2 cellular contexts compared by ENCODE assay signal in the genomic region with DNA sequence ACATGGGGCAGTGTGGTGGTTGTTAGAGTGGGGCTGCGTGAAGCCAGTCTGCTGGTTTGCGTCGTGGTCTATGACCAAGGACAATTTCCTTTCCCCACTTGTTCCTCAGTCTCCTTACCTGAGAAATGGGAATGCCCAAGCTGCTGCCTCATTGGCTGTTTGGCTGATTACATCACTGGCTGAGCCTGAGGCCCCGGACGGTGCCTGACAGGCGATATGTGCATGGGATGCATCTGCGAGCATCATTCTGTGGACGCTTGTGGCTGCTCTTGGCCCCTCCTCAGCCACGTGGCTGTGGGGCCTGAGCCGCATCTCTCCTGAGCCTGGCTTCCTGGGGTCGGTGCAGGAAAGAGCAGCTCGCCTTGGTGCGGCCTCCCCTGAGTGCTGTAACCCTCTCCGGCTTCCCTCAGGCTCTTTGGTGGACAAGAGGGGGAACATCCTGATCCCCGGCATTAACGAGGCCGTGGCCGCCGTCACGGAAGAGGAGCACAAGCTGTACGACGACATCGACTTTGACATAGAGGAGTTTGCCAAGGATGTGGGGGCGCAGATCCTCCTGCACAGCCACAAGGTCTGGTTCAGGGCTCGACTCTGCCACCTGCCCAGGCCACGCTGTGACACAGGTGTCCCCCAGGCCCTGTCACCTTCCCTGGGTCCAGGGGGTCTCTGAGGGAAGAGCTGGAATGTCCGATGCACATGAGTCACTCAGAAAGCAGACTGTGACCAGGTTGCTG.
A peak's percentile ranks its signal among the peaks of the same experiment; 100 is the strongest.
TF ChIP-seq lines count a peak whose summit lies in the region.

No MANE protein-coding gene starts in this region.

TF ChIP-seq in K562, 482 proteins besides CTCF, POLR2A, EP300 and RAD21:
- TF ChIP-seq POLR2G (IDR thresholded peaks at IDR 0.05; ENCODE audit: low read depth, low read length) (0 out of 2 replicates have a peak, but pooled peaks have one; percentile 14), SIRT6 (IDR thresholded peaks at IDR 0.05; ENCODE audit: low read depth, low read length) (no peak)

TF ChIP-seq in HepG2, 621 proteins besides CTCF, POLR2A, EP300 and RAD21:
- no peak for TF ChIP-seq ZNF337 (CRISPR knock-in tag; IDR thresholded peaks at IDR 0.05; ENCODE audit: borderline replicate concordance, low read depth)
- peak; percentile 78 for TF ChIP-seq ZNF629 (CRISPR knock-in tag; conservative IDR thresholded peaks at IDR 0.05)
